20 cellular contexts compared by ENCODE assay signal in genomic region chr22:33520904-33521780, GRCh38.
"Had no signal": no experiment of that assay in that cellular context is flagged by ENCODE, and none has a peak within 500 bp of the region (broad histone marks: within the 10 kb centered on the region; RNA-seq: fewer than 3 reads in every experiment).

No MANE protein-coding gene starts in this region.

- H3K27me3 ChIP-seq: heart right ventricle, pancreas, transverse colon had no signal

- H3K9me3 Mint-ChIP-seq: dendritic cell treated with granulocyte-macrophage colony-stimulating factor and Interleukin-4, amounts not matched to agents 40 ng/mL and 50 ng/mL, for 4 days; mesothelial cell of epicardium; natural killer cell treated with Interleukin-12 subunit alpha and Interleukin-12 subunit beta and Interleukin-15 and Interleukin-18, amount 100 ng/mL, for 72 hours had no signal

- ATAC-seq: activated naive CD8-positive, alpha-beta T cell treated with anti-CD3 and anti-CD28 coated beads, Interleukin-2, amount 50 U/mL, for 24 hours; left colon; pancreas; right cardiac atrium; T-helper 17 cell had no signal

- H3K36me3 ChIP-seq: pancreas, transverse colon had no signal

- H3K36me3 Mint-ChIP-seq: activated CD4-positive, alpha-beta memory T cell treated with anti-CD3 and anti-CD28 coated beads for 36 hours; activated naive CD4-positive, alpha-beta T cell treated with anti-CD3 and anti-CD28 coated beads, Interleukin-2, amount 10 ng/mL, durations not matched to agents 7 days and 5 days; brain; mesothelial cell of epicardium; natural killer cell treated with Interleukin-12 subunit alpha and Interleukin-12 subunit beta and Interleukin-15 and Interleukin-18, amount 100 ng/mL, for 72 hours had no signal

- H3K9me3 ChIP-seq: pancreas, transverse colon had no signal

- H3K4me3 Mint-ChIP-seq: activated CD4-positive, alpha-beta memory T cell treated with anti-CD3 and anti-CD28 coated beads for 36 hours; activated naive CD4-positive, alpha-beta T cell treated with anti-CD3 and anti-CD28 coated beads, Interleukin-2, amount 10 ng/mL, durations not matched to agents 7 days and 5 days; activated naive CD8-positive, alpha-beta T cell treated with anti-CD3 and anti-CD28 coated beads, Interleukin-2, amount 50 U/mL, for 24 hours; brain; dendritic cell treated with granulocyte-macrophage colony-stimulating factor and Interleukin-4, amounts not matched to agents 40 ng/mL and 50 ng/mL, for 4 days; mesothelial cell of epicardium; natural killer cell treated with Interleukin-12 subunit alpha and Interleukin-12 subunit beta and Interleukin-15 and Interleukin-18, amount 100 ng/mL, for 72 hours; T-helper 17 cell had no signal

- H3K4me1 Mint-ChIP-seq: activated naive CD4-positive, alpha-beta T cell treated with anti-CD3 and anti-CD28 coated beads, Interleukin-2, amount 10 ng/mL, durations not matched to agents 7 days and 5 days; T-helper 17 cell had no signal

- H3K4me3 ChIP-seq: heart right ventricle, pancreas, skin epidermis, transverse colon had no signal

- H3K27ac ChIP-seq: heart right ventricle, skin epidermis, transverse colon had no signal

- DNase-seq: activated CD4-positive, alpha-beta memory T cell treated with anti-CD3 and anti-CD28 coated beads for 36 hours; activated CD4-positive, alpha-beta T cell treated with anti-CD3 and anti-CD28 coated beads for 4 hours; activated CD4-positive, CD25-positive, alpha-beta regulatory T cell; activated effector memory CD4-positive, alpha-beta T cell treated with Interleukin-2 at 50 U/mL for 16 hours; activated naive CD4-positive, alpha-beta T cell treated with anti-CD3 and anti-CD28 coated beads, Interleukin-2, amount 10 ng/mL, durations not matched to agents 7 days and 5 days; activated naive CD8-positive, alpha-beta T cell treated with anti-CD3 and anti-CD28 coated beads, Interleukin-2, amount 50 U/mL, for 24 hours; activated T-cell treated with anti-CD3 and anti-CD28 coated beads, Interleukin-2, amount 50 U/mL, for 48 hours; effector CD4-positive, alpha-beta T cell; heart right ventricle; left colon; right cardiac atrium; stimulated activated CD4-positive, alpha-beta T cell treated with anti-CD3 and anti-CD28 coated beads, Interleukin-1b, Interleukin-23, amount 100 ng/mL, for 48 hours; T-helper 17 cell; transverse colon had no signal

- H3K27me3 Mint-ChIP-seq: activated CD4-positive, alpha-beta memory T cell treated with anti-CD3 and anti-CD28 coated beads for 36 hours; activated naive CD4-positive, alpha-beta T cell treated with anti-CD3 and anti-CD28 coated beads, Interleukin-2, amount 10 ng/mL, durations not matched to agents 7 days and 5 days; brain; dendritic cell treated with granulocyte-macrophage colony-stimulating factor and Interleukin-4, amounts not matched to agents 40 ng/mL and 50 ng/mL, for 4 days; natural killer cell treated with Interleukin-12 subunit alpha and Interleukin-12 subunit beta and Interleukin-15 and Interleukin-18, amount 100 ng/mL, for 72 hours; T-helper 17 cell had no signal

- H3K27ac Mint-ChIP-seq: activated CD4-positive, alpha-beta memory T cell treated with anti-CD3 and anti-CD28 coated beads for 36 hours; activated naive CD4-positive, alpha-beta T cell treated with anti-CD3 and anti-CD28 coated beads, Interleukin-2, amount 10 ng/mL, durations not matched to agents 7 days and 5 days; activated naive CD8-positive, alpha-beta T cell treated with anti-CD3 and anti-CD28 coated beads, Interleukin-2, amount 50 U/mL, for 24 hours; dendritic cell treated with granulocyte-macrophage colony-stimulating factor and Interleukin-4, amounts not matched to agents 40 ng/mL and 50 ng/mL, for 4 days; mesothelial cell of epicardium; natural killer cell treated with Interleukin-12 subunit alpha and Interleukin-12 subunit beta and Interleukin-15 and Interleukin-18, amount 100 ng/mL, for 72 hours; T-helper 17 cell had no signal
